ENCODE assay signal across 9 cellular contexts in the genomic region with DNA sequence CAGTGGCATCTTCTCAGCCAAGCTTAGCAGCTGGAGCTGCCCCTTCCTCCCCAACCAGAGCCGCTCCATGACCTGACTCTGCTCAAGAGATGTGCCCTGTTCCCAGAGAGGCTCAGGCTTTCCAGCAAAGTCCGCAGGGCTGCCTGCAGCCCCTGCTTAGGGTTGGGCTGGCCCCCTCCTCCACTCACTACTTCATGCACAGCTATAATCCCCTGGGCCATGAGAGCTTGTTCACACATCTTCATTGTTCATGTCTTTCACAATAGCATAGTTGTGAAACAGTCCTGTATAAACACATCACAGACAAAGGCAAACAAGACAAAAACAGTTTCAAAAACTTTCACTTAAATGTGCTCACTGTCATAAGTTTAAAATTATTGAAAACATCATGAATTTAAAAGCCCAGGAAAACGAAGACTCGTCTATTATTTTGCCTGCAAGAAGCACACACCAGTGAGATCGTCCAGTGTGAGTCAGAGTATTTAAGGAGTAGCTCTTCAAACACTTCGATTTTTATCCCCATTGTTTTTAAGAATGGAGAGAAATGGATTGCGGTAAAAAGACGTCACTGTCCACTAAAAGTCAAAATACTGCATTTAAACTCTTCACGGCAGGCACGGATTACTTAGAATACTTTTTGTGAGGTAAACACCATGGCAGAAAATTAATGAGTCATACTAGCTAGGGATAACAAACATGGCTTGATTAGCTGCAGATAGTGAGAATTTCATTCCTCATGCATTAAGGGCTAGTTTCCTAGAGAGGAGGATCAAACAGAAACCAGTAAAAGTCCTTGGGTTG. TPM values are rescaled to one million over a fixed set of nuclear protein-coding genes. Genes with fewer than 3 reads are reported as not detected.
DNase-seq lines count a peak whose midpoint lies in the region; ATAC-seq and TF ChIP-seq lines count a peak whose summit lies in the region.
"Had no signal": no experiment of that assay in that cellular context is flagged by ENCODE, and none has a peak within 500 bp of the region (broad histone marks: within the 10 kb centered on the region; RNA-seq: fewer than 3 reads in every experiment).

No MANE protein-coding gene starts in this region.

- no peaks in the 10 kb centered on the region for H3K79me2 ChIP-seq in hepatocyte

- peak overlapping the region; percentile 48 for H3K27ac Mint-ChIP-seq in HFFc6

- H3K4me2 ChIP-seq in hepatocyte, result peak overlapping the region; percentile 9

- no peaks in the 10 kb centered on the region for H3K9me3 Mint-ChIP-seq in HFFc6

- peaks cover 69% of the 10 kb centered on the region for H3K4me1 Mint-ChIP-seq in HFFc6 (ENCODE audit: low read depth)

- peak overlapping the region; percentile 74 for H3K4me3 Mint-ChIP-seq in HFFc6

- H3K36me3 ChIP-seq in hepatocyte (replicated peaks; ENCODE audit: insufficient read depth, low read depth), result no peaks in the 10 kb centered on the region

- no peaks in the 10 kb centered on the region for H4K20me1 ChIP-seq in hepatocyte (ENCODE audit: insufficient read depth, poor library complexity, severe bottlenecking)

- H3K27me3 ChIP-seq in hepatocyte, result no peaks in the 10 kb centered on the region

- no peak overlapping the region for H3K4me3 ChIP-seq in astrocyte of the spinal cord (ENCODE audit: low read depth, low read length)
- no peak overlapping the region for H3K4me3 ChIP-seq in hepatocyte

- no peaks in the 10 kb centered on the region for H3K9me2 ChIP-seq in hepatocyte (replicated peaks; ENCODE audit: insufficient read depth)

- 43% methylated on average over 10 of the region's 10 CpGs for WGBS in hepatocyte (ENCODE audit: low lambda C conversion rate, missing lambda C conversion rate)

- H2AFZ ChIP-seq in hepatocyte, result no peak overlapping the region

- in situ Hi-C loops in astrocyte of the spinal cord (cut with HindIII; ENCODE audit: low sequenced_read_pairs), result no loop called here

- H3K27me3 Mint-ChIP-seq in HFFc6 (ENCODE audit: insufficient read depth), result no peaks in the 10 kb centered on the region; the same call in 1 of the 2 replicates

- peak; percentile 77 for DNase-seq in HFFc6
- DNase-seq in astrocyte of the spinal cord (ENCODE audit: low read depth, low spot score), result peak; percentile 46
- DNase-seq in hepatocyte (ENCODE audit: low spot score), result no peak
- DNase-seq in superior temporal gyrus (ENCODE audit: extremely low spot score), result peak; percentile 16
- DNase-seq in DMS 273 treated with DMSO at 0.1 percent for 48 hours (lab: John Stamatoyannopoulos, UW), result no peak
- no peak for DNase-seq in 8988T
- DNase-seq: KG1, NCI-H82 had no signal

- peaks cover 23% of the 10 kb centered on the region for H3K4me1 ChIP-seq in hepatocyte (ENCODE audit: insufficient read depth)

- H3K9me3 ChIP-seq in hepatocyte (ENCODE audit: low read depth), result no peaks in the 10 kb centered on the region

- no peaks in the 10 kb centered on the region for H3K36me3 Mint-ChIP-seq in HFFc6 (ENCODE audit: low read depth)

- H3K27ac ChIP-seq in hepatocyte, result peak overlapping the region; percentile 55

- no peak for ATAC-seq in HG02938 (IDR thresholded peaks at IDR 0.05; ENCODE audit: unreplicated experiment)

- TF ChIP-seq CTCF in HFFc6 (IDR thresholded peaks at IDR 0.05) (no peak), astrocyte of the spinal cord (IDR thresholded peaks at IDR 0.05; ENCODE audit: low read depth, low read length) (no peak), hepatocyte (IDR thresholded peaks at IDR 0.05; ENCODE audit: poor library complexity) (no peak)

RNA-seq across cellular contexts. Expression of a gene that starts 40.7 kb away (rescaled TPM):
- 10 to 100 TPM; 15.1 to 27.7 (median 23.9) TPM for total RNA-seq in HFFc6 (2021; fragmentation: NEBNext Ultra II Directional; extraction: Animal tissue kit (Norgen Biotek cat#: 25700))
- total RNA-seq in hepatocyte, result 46.1 and 48.6 TPM in 2 replicates
- 13.2 and 21.4 TPM in 2 replicates for polyA plus RNA-seq in hepatocyte

Comparison
In these comparisons a context has a peak if more than half of its experiments do, and no peak if none do; other contexts are left out.
1. DNase-seq: peak in HFFc6 (single experiment), astrocyte of the spinal cord (single experiment) and superior temporal gyrus (single experiment); none in hepatocyte (single experiment), DMS 273 treated with DMSO at 0.1 percent for 48 hours (single experiment) and 8988T (single experiment).